Comparison of ENCODE assay signal across 7 cellular contexts in the genomic region with DNA sequence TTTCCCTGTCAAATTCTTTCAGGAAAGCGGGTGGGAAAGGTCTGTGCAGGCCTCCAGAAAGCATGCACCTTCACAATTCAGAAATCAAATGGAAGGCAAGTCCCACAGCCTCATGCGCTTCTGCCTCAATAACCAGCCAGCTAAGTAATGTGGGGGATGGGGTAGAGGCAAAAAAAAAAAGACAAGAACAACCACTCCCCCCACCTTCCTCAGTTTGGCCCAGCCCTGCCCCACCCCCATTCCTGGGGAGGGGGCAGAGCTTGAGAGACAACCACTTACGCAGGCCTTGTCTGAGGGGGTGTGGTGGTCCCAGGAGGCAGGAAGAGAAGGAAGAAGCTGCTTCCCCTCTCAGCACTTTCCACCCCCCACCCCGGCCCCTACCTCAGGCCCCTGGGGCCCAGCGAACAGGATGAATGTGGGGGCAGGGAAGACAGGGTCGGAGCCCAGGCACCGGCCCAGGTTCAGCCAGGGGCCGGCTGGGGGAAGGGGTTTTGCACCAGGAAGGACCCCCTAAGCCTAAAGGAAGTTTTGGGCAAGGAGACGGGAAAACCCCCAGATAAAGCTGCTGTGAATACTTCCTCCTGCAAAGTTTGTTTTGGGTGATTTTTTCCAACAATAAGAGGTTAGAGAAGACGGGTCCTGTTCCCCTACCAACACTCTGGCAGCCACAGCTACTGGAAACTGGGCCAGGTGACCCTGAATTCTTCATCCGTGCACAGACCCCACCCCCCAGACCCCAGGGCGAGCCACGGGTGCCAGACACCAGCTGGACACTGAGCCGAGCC. TPM values are rescaled to one million over a fixed set of nuclear protein-coding genes. Genes with fewer than 3 reads are reported as not detected.
DNase-seq lines count a peak whose midpoint lies in the region; ATAC-seq, FAIRE-seq and TF ChIP-seq lines count a peak whose summit lies in the region.

No MANE protein-coding gene starts in this region.

- H3K4me3 ChIP-seq in kidney (ENCODE audit: low read length in 2 of 2) = peak overlapping the region; percentile 79 to 82

- H3K9me3 ChIP-seq in KOPT-K1 (ENCODE audit: insufficient read depth, low read length, poor library complexity, severe bottlenecking) (no peaks in the 10 kb centered on the region), kidney (ENCODE audit: control insufficient read depth in 1 of 2, low read length in 2 of 2) (no peaks in the 10 kb centered on the region)

- H3K36me3 ChIP-seq in KOPT-K1 (ENCODE audit: insufficient read depth, low read length) (no peaks in the 10 kb centered on the region), kidney (ENCODE audit: control insufficient read depth in 1 of 2, insufficient read depth in 2 of 2, low read length in 2 of 2) (peaks cover 0 to 4% of the 10 kb centered on the region in 2 donors)

- no peak for FAIRE-seq in kidney (lab: Jason Lieb, UNC)

- peak overlapping the region; percentile 19 for H3K27ac ChIP-seq in KOPT-K1 (ENCODE audit: low read depth, low read length, poor library complexity, severe bottlenecking)
- peak overlapping the region; percentile 91 to 97 for H3K27ac ChIP-seq in kidney (ENCODE audit: low read depth in 2 of 2, low read length in 2 of 2)
- peak overlapping the region; percentile 88 for H3K27ac ChIP-seq in substantia nigra (ENCODE audit: low read depth, low read length, poor library complexity, severe bottlenecking)

- H3K4me1 ChIP-seq in kidney (ENCODE audit: control insufficient read depth in 1 of 2, insufficient read depth in 1 of 2, low read depth in 1 of 2, low read length in 2 of 2) = peaks cover 23 to 33% of the 10 kb centered on the region in 2 donors

- DNase-seq in astrocyte of the hippocampus (ENCODE audit: low read depth, low spot score) = peak; percentile 56
- no peak for DNase-seq in kidney
- no peak for DNase-seq in substantia nigra (lab: John Stamatoyannopoulos, UW)

- ATAC-seq in GM18517 (IDR thresholded peaks at IDR 0.05; ENCODE audit: unreplicated experiment) (no peak), HG02973 (IDR thresholded peaks at IDR 0.05; ENCODE audit: unreplicated experiment) (no peak), HG03108 (IDR thresholded peaks at IDR 0.05; ENCODE audit: unreplicated experiment) (no peak)

- intact Hi-C loops in kidney (cut with DNase I) = no loop called here

- peak overlapping the region; percentile 64 to 84 for H3K9ac ChIP-seq in kidney (ENCODE audit: low read length in 2 of 2)

- TF ChIP-seq CTCF in kidney (IDR thresholded peaks at IDR 0.05; ENCODE audit: borderline replicate concordance, extremely low read depth, insufficient read depth) = no peak

RNA-seq across cellular contexts. Expression of a gene that starts 1.2 kb away (rescaled TPM):
- total RNA-seq in kidney = 223 TPM
- polyA plus RNA-seq in kidney (ENCODE audit: insufficient read depth, low read depth, low replicate concordance) = 148 TPM

RNA-seq across cellular contexts. Expression of a gene that starts 26.5 kb away (rescaled TPM):
- 13.6 TPM for total RNA-seq in kidney
- polyA plus RNA-seq in kidney (ENCODE audit: insufficient read depth, low read depth, low replicate concordance) = 13.7 TPM

RNA-seq across cellular contexts. Expression of a gene that starts 27.5 kb away (rescaled TPM):
- total RNA-seq in kidney = 38.3 TPM
- 19.6 TPM for polyA plus RNA-seq in kidney (ENCODE audit: insufficient read depth, low read depth, low replicate concordance)

RNA-seq across cellular contexts. Expression of a gene that starts 50.7 kb away (rescaled TPM):
- 44.0 TPM for total RNA-seq in kidney
- 88.0 TPM for polyA plus RNA-seq in kidney (ENCODE audit: insufficient read depth, low read depth, low replicate concordance)

RNA-seq across cellular contexts. Expression of a gene that starts 50.8 kb away (rescaled TPM):
- 1.3 TPM for total RNA-seq in kidney
- polyA plus RNA-seq in kidney (ENCODE audit: insufficient read depth, low read depth, low replicate concordance) = 0.99 TPM

Comparison
In these comparisons a context has a peak if more than half of its experiments do, and no peak if none do; other contexts are left out.
1. H3K27ac ChIP-seq: peak in every context shown above with its lines; median percentile 94 in kidney; 88 in substantia nigra; 19 in KOPT-K1.